ENCODE assay signal across 11 cellular contexts in the genomic region with DNA sequence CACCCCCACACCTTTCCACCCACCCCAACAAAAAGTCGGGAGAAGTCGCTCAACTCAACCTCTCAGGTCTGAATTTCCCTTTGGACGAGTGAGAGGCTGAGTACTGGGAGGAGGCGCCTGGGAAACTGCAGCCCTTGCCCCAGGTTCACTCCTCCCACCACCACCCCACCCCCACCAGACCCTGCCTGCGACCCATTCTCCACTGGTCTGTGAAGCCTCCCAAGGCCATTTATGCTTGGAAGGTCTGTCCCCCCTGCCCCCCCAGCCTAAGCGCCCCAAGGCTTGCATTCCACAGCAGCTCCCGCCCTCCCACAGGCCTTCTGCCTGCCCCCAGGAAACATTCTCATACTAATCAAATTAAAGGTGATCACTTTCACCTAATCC. TPM values are rescaled to one million over a fixed set of nuclear protein-coding genes. Genes with fewer than 3 reads are reported as not detected.
A peak's percentile ranks its signal among the peaks of the same experiment; 100 is the strongest.
DNase-seq lines count a peak whose midpoint lies in the region; ATAC-seq, FAIRE-seq and TF ChIP-seq lines count a peak whose summit lies in the region.
"Had no signal": no experiment of that assay in that cellular context is flagged by ENCODE, and none has a peak within 500 bp of the region (broad histone marks: within the 10 kb centered on the region; RNA-seq: fewer than 3 reads in every experiment).

No MANE protein-coding gene starts in this region.

- no peak for DNase-seq in naive B cell
- no peak for DNase-seq in NCI-H510A (lab: John Stamatoyannopoulos, UW)
- no peak for DNase-seq in frontal cortex (ENCODE audit: low spot score in 2 of 2)
- DNase-seq: activated gamma-delta T cell treated with Interleukin-2 at 50 U/mL for 16 hours, NCI-H2029 had no signal

- peak overlapping the region in 8 of 11 experiments; percentile 72 to 84 (median 80); a peak in 14 of 22 replicates for H3K27ac ChIP-seq in BLaER1 treated with 17β-estradiol and CSF1 and Interleukin-3, amounts not matched to agents 10 nM and 100 nM

- peak overlapping the region in 2 of 10 experiments; percentile 54 to 65; a peak in 3 of 20 replicates for H3K4me3 ChIP-seq in BLaER1 treated with 17β-estradiol and CSF1 and Interleukin-3, amounts not matched to agents 10 nM and 100 nM
- peak overlapping the region; percentile 16 for H3K4me3 ChIP-seq in GM12875 (ENCODE audit: low read depth, low read length)

- peak overlapping the region; percentile 74 for H3K4me3 Mint-ChIP-seq in activated T-helper 17 cell treated with anti-CD3 and anti-CD28 coated beads, Interleukin-2, amount 50 U/mL, for 72 hours
- H3K4me3 Mint-ChIP-seq in naive B cell: peak overlapping the region; percentile 68 to 91 (median 86)

- H3K27ac Mint-ChIP-seq in activated T-helper 17 cell treated with anti-CD3 and anti-CD28 coated beads, Interleukin-2, amount 50 U/mL, for 72 hours: peak overlapping the region; percentile 79
- peak overlapping the region in 5 of 6 donors; percentile 59 to 95 (median 74) for H3K27ac Mint-ChIP-seq in naive B cell

- TF ChIP-seq CTCF in GM12875 (IDR thresholded peaks at IDR 0.05; ENCODE audit: borderline replicate concordance, insufficient read depth, low read depth, low read length): no peak

- peak overlapping the region in 7 of 11 experiments; percentile 41 to 75 (median 70); a peak in 10 of 22 replicates for H3K9ac ChIP-seq in BLaER1 treated with 17β-estradiol and CSF1 and Interleukin-3, amounts not matched to agents 10 nM and 100 nM

- H3K36me3 ChIP-seq in BLaER1 treated with 17β-estradiol and CSF1 and Interleukin-3, amounts not matched to agents 10 nM and 100 nM: peaks cover 0 to 21% (median 0%) of the 10 kb centered on the region in 11 experiments; a peak in 7 of 22 replicates

- H3K27me3 Mint-ChIP-seq in activated T-helper 17 cell treated with anti-CD3 and anti-CD28 coated beads, Interleukin-2, amount 50 U/mL, for 72 hours: no peaks in the 10 kb centered on the region
- no peaks in the 10 kb centered on the region for H3K27me3 Mint-ChIP-seq in naive B cell

- H3K36me3 Mint-ChIP-seq in activated T-helper 17 cell treated with anti-CD3 and anti-CD28 coated beads, Interleukin-2, amount 50 U/mL, for 72 hours (ENCODE audit: low read depth): peaks cover 22% of the 10 kb centered on the region
- H3K36me3 Mint-ChIP-seq in naive B cell: no peaks in the 10 kb centered on the region

- H3K4me2 ChIP-seq in BLaER1 treated with 17β-estradiol and CSF1 and Interleukin-3, amounts not matched to agents 10 nM and 100 nM: peak overlapping the region; percentile 80 to 95 (median 89)

- peaks cover 71 to 80% (median 78%) of the 10 kb centered on the region in 10 experiments for H3K4me1 ChIP-seq in BLaER1 treated with 17β-estradiol and CSF1 and Interleukin-3, amounts not matched to agents 10 nM and 100 nM

- H3K4me1 Mint-ChIP-seq in activated T-helper 17 cell treated with anti-CD3 and anti-CD28 coated beads, Interleukin-2, amount 50 U/mL, for 72 hours: peaks cover 27% of the 10 kb centered on the region
- peaks cover 50 to 75% (median 60%) of the 10 kb centered on the region in 3 donors for H3K4me1 Mint-ChIP-seq in naive B cell

- peaks cover 91 to 100% (median 95%) of the 10 kb centered on the region in 11 experiments for H3K27me3 ChIP-seq in BLaER1 treated with 17β-estradiol and CSF1 and Interleukin-3, amounts not matched to agents 10 nM and 100 nM

- no peaks in the 10 kb centered on the region for H3K9me3 ChIP-seq in BLaER1 treated with 17β-estradiol and CSF1 and Interleukin-3, amounts not matched to agents 10 nM and 100 nM (replicated peaks in 1 of 11)

- ATAC-seq in activated T-helper 17 cell treated with anti-CD3 and anti-CD28 coated beads, Interleukin-2, amount 50 U/mL, for 72 hours (replicated peaks): no peak
- ATAC-seq in naive B cell (ENCODE audit: low read depth in 2 of 2) (no peak), HG03439 (IDR thresholded peaks at IDR 0.05; ENCODE audit: unreplicated experiment) (no peak), HG02973 (IDR thresholded peaks at IDR 0.05; ENCODE audit: unreplicated experiment) (no peak)

- H4K20me1 ChIP-seq in BLaER1 treated with 17β-estradiol and CSF1 and Interleukin-3, amounts not matched to agents 10 nM and 100 nM: peaks cover 36 to 94% (median 70%) of the 10 kb centered on the region in 11 experiments; a peak in 19 of 22 replicates

- no peak for FAIRE-seq in frontal cortex (lab: Jason Lieb, UNC)
- FAIRE-seq: TTC549 had no signal

- H3K9me3 Mint-ChIP-seq in activated T-helper 17 cell treated with anti-CD3 and anti-CD28 coated beads, Interleukin-2, amount 50 U/mL, for 72 hours: no peaks in the 10 kb centered on the region
- no peaks in the 10 kb centered on the region for H3K9me3 Mint-ChIP-seq in naive B cell

RNA-seq across cellular contexts. Expression of gene ELF4, which starts 27.2 kb away (rescaled TPM):
- total RNA-seq in activated T-helper 17 cell treated with anti-CD3 and anti-CD28 coated beads, Interleukin-2, amount 50 U/mL, for 72 hours: 10 to 100 TPM; 23.5 to 25.6 TPM
- 10 to 100 TPM in 2 of 6 donors, 1 to 10 TPM in 4; 8.7 to 15.4 (median 9.7) TPM for polyA plus RNA-seq in naive B cell (ENCODE audit: low read depth in 6 of 6)
- 0.41 TPM for total RNA-seq in frontal cortex

Comparison
In these comparisons a context has a peak if more than half of its experiments do, and no peak if none do; other contexts are left out.
1. RNA of gene ELF4, which starts 27.2 kb away (total RNA-seq): 23.5 to 25.6 TPM in activated T-helper 17 cell treated with anti-CD3 and anti-CD28 coated beads, Interleukin-2, amount 50 U/mL, for 72 hours; 0.41 TPM in frontal cortex (single experiment); every median in the first group is over 10 times any median in the second.